ENCODE assay signal across 22 cellular contexts in genomic region chr22:30531651-30532608, GRCh38. TPM values are rescaled to one million over a fixed set of nuclear protein-coding genes. Genes with fewer than 3 reads are reported as not detected.
"Had no signal": no experiment of that assay in that cellular context is flagged by ENCODE, and none has a peak within 500 bp of the region (broad histone marks: within the 10 kb centered on the region; RNA-seq: fewer than 3 reads in every experiment).

No MANE protein-coding gene starts in this region.

- H2AFZ ChIP-seq: parathyroid adenoma had no signal

- H3K9me3 ChIP-seq: esophagus squamous epithelium, gastrocnemius medialis, left ventricle myocardium inferior, right lobe of liver, testis had no signal

- H3K36me3 ChIP-seq: cardiac muscle cell, esophagus squamous epithelium, gastrocnemius medialis, left ventricle myocardium inferior, right lobe of liver had no signal

- DNase-seq: activated CD4-positive, alpha-beta memory T cell treated with anti-CD3 and anti-CD28 coated beads for 36 hours; activated CD4-positive, alpha-beta T cell treated with anti-CD3 and anti-CD28 coated beads for 4 hours; activated CD4-positive, CD25-positive, alpha-beta regulatory T cell; activated effector memory CD4-positive, alpha-beta T cell treated with Interleukin-2 at 50 U/mL for 16 hours; activated naive CD4-positive, alpha-beta T cell treated with anti-CD3 and anti-CD28 coated beads for 36 hours; activated naive CD8-positive, alpha-beta T cell treated with anti-CD3 and anti-CD28 coated beads, Interleukin-2, amount 10 ng/mL, durations not matched to agents 7 days and 5 days; activated T-cell treated with anti-CD3 and anti-CD28 coated beads, Interleukin-2, amount 50 U/mL, for 72 hours; amniotic stem cell; cortex of kidney; endodermal cell; esophagus squamous epithelium; gastrocnemius medialis; hypothalamus; left ventricle myocardium inferior; right lobe of liver; stimulated activated CD4-positive, alpha-beta T cell treated with anti-CD3 and anti-CD28 coated beads, Interleukin-2, amount 100 ng/mL, for 24 hours; testis had no signal

- ATAC-seq: activated T-cell treated with anti-CD3 and anti-CD28 coated beads, Interleukin-2, amount 50 U/mL, for 72 hours; gastrocnemius medialis; stimulated activated memory B cell treated with anti-CD40 and anti-IgM and Interleukin-4, amounts not matched to agents 10 μg/mL and 1 μg/mL and 100 μg/mL, for 72 hours had no signal

- H3K4me1 ChIP-seq: esophagus squamous epithelium, gastrocnemius medialis, left ventricle myocardium inferior, parathyroid adenoma, right lobe of liver, testis had no signal

- H3K4me3 ChIP-seq: cardiac muscle cell, esophagus squamous epithelium, gastrocnemius medialis, left ventricle myocardium inferior, right lobe of liver, skin epidermis, testis had no signal

- H3K27me3 ChIP-seq: cardiac muscle cell, esophagus squamous epithelium, gastrocnemius medialis, right lobe of liver, testis had no signal

- H3K9ac ChIP-seq: parathyroid adenoma had no signal

- H3K27ac ChIP-seq: cardiac muscle cell, esophagus squamous epithelium, gastrocnemius medialis, left ventricle myocardium inferior, parathyroid adenoma, right lobe of liver, skin epidermis, testis had no signal

- H3K79me2 ChIP-seq: parathyroid adenoma had no signal

RNA-seq across cellular contexts. Expression of gene SEC14L6, which starts 14.6 kb away (rescaled TPM):
- total RNA-seq: activated naive CD4-positive, alpha-beta T cell treated with anti-CD3 and anti-CD28 coated beads for 36 hours; activated T-cell treated with anti-CD3 and anti-CD28 coated beads, Interleukin-2, amount 50 U/mL, for 72 hours; gastrocnemius medialis; left ventricle myocardium inferior; lung microvascular endothelial cell had no signal

RNA-seq across cellular contexts. Expression of gene SEC14L4, which starts 26.4 kb away (rescaled TPM):
- total RNA-seq: activated CD4-positive, alpha-beta memory T cell treated with anti-CD3 and anti-CD28 coated beads for 36 hours; activated naive CD4-positive, alpha-beta T cell treated with anti-CD3 and anti-CD28 coated beads for 36 hours; activated naive CD8-positive, alpha-beta T cell treated with anti-CD3 and anti-CD28 coated beads, Interleukin-2, amount 10 ng/mL, durations not matched to agents 7 days and 5 days; activated T-cell treated with anti-CD3 and anti-CD28 coated beads, Interleukin-2, amount 50 U/mL, for 72 hours; esophagus squamous epithelium; lung microvascular endothelial cell had no signal

RNA-seq across cellular contexts. Expression of gene GAL3ST1, which starts 42.5 kb away (rescaled TPM):
- total RNA-seq: activated CD4-positive, alpha-beta memory T cell treated with anti-CD3 and anti-CD28 coated beads for 36 hours had no signal
